Comparison of ENCODE assay signal across 1 cellular context in genomic region chr1:109488201-109488600, GRCh38.
TF ChIP-seq lines count a peak whose summit lies in the region.

No MANE protein-coding gene starts in this region.

TF ChIP-seq in H1, 55 proteins besides CTCF, POLR2A, EP300 and RAD21:
- no peak for TF ChIP-seq SUZ12 (IDR thresholded peaks at IDR 0.05; ENCODE audit: low read length)
- TF ChIP-seq FOSL1 (IDR thresholded peaks at IDR 0.05; ENCODE audit: insufficient read depth, low read depth, low read length) = no peak
- TF ChIP-seq CHD1 (IDR thresholded peaks at IDR 0.05; ENCODE audit: low read depth, low read length) = no peak
- no peak for TF ChIP-seq PHF8 (conservative IDR thresholded peaks at IDR 0.05; ENCODE audit: low read depth, low read length)
- no peak for TF ChIP-seq GABPA (IDR thresholded peaks at IDR 0.05; ENCODE audit: borderline replicate concordance, insufficient read depth, low read length)
- no peak for TF ChIP-seq TEAD4 (IDR thresholded peaks at IDR 0.05; ENCODE audit: low read depth, low read length)
- TF ChIP-seq HDAC6 (IDR thresholded peaks at IDR 0.05; ENCODE audit: low read depth, low read length) = no peak
- no peak for TF ChIP-seq GTF2F1 (IDR thresholded peaks at IDR 0.05; ENCODE audit: borderline replicate concordance, low read depth, low read length)
- no peak for TF ChIP-seq SIX5 (IDR thresholded peaks at IDR 0.05; ENCODE audit: low read depth, low read length)
- no peak for TF ChIP-seq TAF1 (IDR thresholded peaks at IDR 0.05; ENCODE audit: low read depth, low read length)
- TF ChIP-seq CEBPB (IDR thresholded peaks at IDR 0.05; ENCODE audit: low read depth, low read length) = no peak
- no peak for TF ChIP-seq KDM5A (IDR thresholded peaks at IDR 0.05; ENCODE audit: low read length)
- TF ChIP-seq SP1 (IDR thresholded peaks at IDR 0.05; ENCODE audit: low read depth, low read length) = no peak
